2 cellular contexts compared by ENCODE assay signal in the genomic region with DNA sequence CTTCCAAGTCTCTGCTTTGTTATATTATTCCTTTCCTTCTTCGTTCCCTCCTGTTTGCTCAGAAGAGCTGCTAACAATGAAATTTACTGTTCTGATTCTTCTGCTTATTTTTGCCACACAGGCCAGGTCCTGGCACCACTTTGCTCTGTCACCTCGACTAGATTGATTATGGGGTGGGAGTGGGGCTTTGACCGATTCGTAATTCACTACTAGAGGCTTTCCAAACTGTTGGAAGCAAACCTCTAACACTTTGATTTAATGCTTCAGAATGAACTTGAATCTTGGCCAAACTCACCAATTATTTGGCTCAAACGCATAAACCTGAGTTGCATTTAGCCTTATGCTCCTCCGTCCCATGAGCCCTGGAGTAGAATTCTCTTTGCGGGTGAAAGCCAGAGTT.
TF ChIP-seq lines count a peak whose summit lies in the region.

No MANE protein-coding gene starts in this region.

TF ChIP-seq in IMR-90, 13 proteins besides CTCF, POLR2A, EP300 and RAD21 (continued from another document):
- TF ChIP-seq CHD1 (IDR thresholded peaks at IDR 0.05; ENCODE audit: low read depth, low read length): no peak
- no peak for TF ChIP-seq MAFK (IDR thresholded peaks at IDR 0.05; ENCODE audit: low read depth, low read length)
- no peak for TF ChIP-seq FOS (IDR thresholded peaks at IDR 0.05; ENCODE audit: low read depth, low read length)
- no peak for TF ChIP-seq MXI1 (IDR thresholded peaks at IDR 0.05; ENCODE audit: borderline replicate concordance, low read depth, low read length)
- no peak for TF ChIP-seq NFE2L2 (IDR thresholded peaks at IDR 0.05; ENCODE audit: low read depth, low read length)
- TF ChIP-seq CEBPB (IDR thresholded peaks at IDR 0.05; ENCODE audit: low read depth, low read length): no peak
- TF ChIP-seq MAZ (IDR thresholded peaks at IDR 0.05; ENCODE audit: borderline replicate concordance, low read depth, low read length): no peak
- no peak for TF ChIP-seq RCOR1 (IDR thresholded peaks at IDR 0.05; ENCODE audit: insufficient replicate concordance, low read length)
- no peak for TF ChIP-seq BHLHE40 (IDR thresholded peaks at IDR 0.05; ENCODE audit: low read depth, low read length)
- TF ChIP-seq, protein P1, sequence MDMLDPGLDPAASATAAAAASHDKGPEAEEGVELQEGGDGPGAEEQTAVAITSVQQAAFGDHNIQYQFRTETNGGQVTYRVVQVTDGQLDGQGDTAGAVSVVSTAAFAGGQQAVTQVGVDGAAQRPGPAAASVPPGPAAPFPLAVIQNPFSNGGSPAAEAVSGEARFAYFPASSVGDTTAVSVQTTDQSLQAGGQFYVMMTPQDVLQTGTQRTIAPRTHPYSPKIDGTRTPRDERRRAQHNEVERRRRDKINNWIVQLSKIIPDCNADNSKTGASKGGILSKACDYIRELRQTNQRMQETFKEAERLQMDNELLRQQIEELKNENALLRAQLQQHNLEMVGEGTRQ (IDR thresholded peaks at IDR 0.05; ENCODE audit: low read depth, low read length): no peak
- no peak for TF ChIP-seq ELK1 (IDR thresholded peaks at IDR 0.05; ENCODE audit: borderline replicate concordance, low read depth, low read length)
- TF ChIP-seq RFX5 (IDR thresholded peaks at IDR 0.05; ENCODE audit: low read depth, low read length): no peak

TF ChIP-seq in GM12878, 131 proteins besides CTCF, POLR2A, EP300 and RAD21 (continued from another document):
- TF ChIP-seq ZNF207 (IDR thresholded peaks at IDR 0.05; ENCODE audit: borderline replicate concordance) (no peak), MEF2B (IDR thresholded peaks at IDR 0.05; ENCODE audit: partially characterized antibody, poor library complexity, severe bottlenecking) (no peak), KLF5 (IDR thresholded peaks at IDR 0.05; ENCODE audit: partially characterized antibody) (no peak), TCF7 (IDR thresholded peaks at IDR 0.05; ENCODE audit: borderline replicate concordance) (no peak), NR2C2 (IDR thresholded peaks at IDR 0.05; ENCODE audit: borderline replicate concordance, control insufficient read depth, insufficient read length, low read depth) (no peak), YY1 (IDR thresholded peaks at IDR 0.05; ENCODE audit: low read depth, low read length) (no peak), MYC (IDR thresholded peaks at IDR 0.05; ENCODE audit: insufficient read depth, insufficient read length, insufficient replicate concordance, low read length, severe bottlenecking) (no peak), YBX1 (IDR thresholded peaks at IDR 0.05) (no peak), CBFB (IDR thresholded peaks at IDR 0.05; ENCODE audit: low read depth) (no peak), DPF2 (IDR thresholded peaks at IDR 0.05) (no peak)
- TF ChIP-seq, protein P2, sequence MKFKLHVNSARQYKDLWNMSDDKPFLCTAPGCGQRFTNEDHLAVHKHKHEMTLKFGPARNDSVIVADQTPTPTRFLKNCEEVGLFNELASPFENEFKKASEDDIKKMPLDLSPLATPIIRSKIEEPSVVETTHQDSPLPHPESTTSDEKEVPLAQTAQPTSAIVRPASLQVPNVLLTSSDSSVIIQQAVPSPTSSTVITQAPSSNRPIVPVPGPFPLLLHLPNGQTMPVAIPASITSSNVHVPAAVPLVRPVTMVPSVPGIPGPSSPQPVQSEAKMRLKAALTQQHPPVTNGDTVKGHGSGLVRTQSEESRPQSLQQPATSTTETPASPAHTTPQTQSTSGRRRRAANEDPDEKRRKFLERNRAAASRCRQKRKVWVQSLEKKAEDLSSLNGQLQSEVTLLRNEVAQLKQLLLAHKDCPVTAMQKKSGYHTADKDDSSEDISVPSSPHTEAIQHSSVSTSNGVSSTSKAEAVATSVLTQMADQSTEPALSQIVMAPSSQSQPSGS (IDR thresholded peaks at IDR 0.05; ENCODE audit: low read length): no peak
